In genomic region chr11:63837719-63838118, GRCh38 we compare ENCODE assay signal across 8 cellular contexts. TPM values are rescaled to one million over a fixed set of nuclear protein-coding genes. Genes with fewer than 3 reads are reported as not detected.
DNase-seq lines count a peak whose midpoint lies in the region; ATAC-seq and TF ChIP-seq lines count a peak whose summit lies in the region.

No MANE protein-coding gene starts in this region.

- H3K36me3 ChIP-seq in right lobe of liver (no peaks in the 10 kb centered on the region), tibial nerve (no peaks in the 10 kb centered on the region), brain microvascular endothelial cell (replicated peaks) (no peaks in the 10 kb centered on the region)

- no peak overlapping the region for H3K4me3 ChIP-seq in right lobe of liver
- peak overlapping the region in 1 of 4 donors; percentile 83 for H3K4me3 ChIP-seq in tibial nerve
- H3K4me3 ChIP-seq in brain microvascular endothelial cell (ENCODE audit: low read depth, low read length), result no peak overlapping the region

- no peak for TF ChIP-seq CTCF in activated CD8-positive, alpha-beta T cell treated with anti-CD3 and anti-CD28 coated beads for 36 hours (IDR thresholded peaks at IDR 0.05)
- TF ChIP-seq CTCF in right lobe of liver (IDR thresholded peaks at IDR 0.05) (no peak), tibial nerve (IDR thresholded peaks at IDR 0.05) (no peak), brain microvascular endothelial cell (IDR thresholded peaks at IDR 0.05; ENCODE audit: low read depth, low read length, missing control alignments) (no peak)

- H3K27me3 ChIP-seq in right lobe of liver (no peaks in the 10 kb centered on the region), tibial nerve (no peaks in the 10 kb centered on the region), brain microvascular endothelial cell (replicated peaks) (no peaks in the 10 kb centered on the region)

- no peaks in the 10 kb centered on the region for H3K9me3 Mint-ChIP-seq in activated T-cell treated with anti-CD3 and anti-CD28 coated beads, Interleukin-2, amount 50 U/mL, for 24 hours
- H3K9me3 Mint-ChIP-seq in activated CD8-positive, alpha-beta T cell treated with anti-CD3 and anti-CD28 coated beads for 36 hours, result no peaks in the 10 kb centered on the region

- peak overlapping the region; percentile 82 for H3K4me3 Mint-ChIP-seq in activated T-cell treated with anti-CD3 and anti-CD28 coated beads, Interleukin-2, amount 50 U/mL, for 24 hours
- H3K4me3 Mint-ChIP-seq in activated CD8-positive, alpha-beta T cell treated with anti-CD3 and anti-CD28 coated beads for 36 hours, result peak overlapping the region; percentile 73

- peaks cover 0 to 28% (median 5%) of the 10 kb centered on the region in 4 donors for H3K4me1 ChIP-seq in right lobe of liver
- peaks cover 2 to 39% (median 29%) of the 10 kb centered on the region in 4 donors for H3K4me1 ChIP-seq in tibial nerve

- no peak for ATAC-seq in activated CD8-positive, alpha-beta T cell treated with anti-CD3 and anti-CD28 coated beads for 36 hours
- ATAC-seq in right lobe of liver, result no peak

- TF ChIP-seq EP300 in tibial nerve (IDR thresholded peaks at IDR 0.05), result no peak

- in situ Hi-C loops in brain microvascular endothelial cell (cut with HindIII; ENCODE audit: low pct_ligation_motif_present, low sequenced_read_pairs), result loop anchor here (25.0 kb wide), 1 partner anchor 325 kb away; the partner anchor contains the start of gene MACROD1

- H3K27ac ChIP-seq in right lobe of liver (peak overlapping the region; percentile 57 to 89 (median 82)), tibial nerve (peak overlapping the region; percentile 10 to 95 (median 82)), brain microvascular endothelial cell (no peak overlapping the region)

- no peak for TF ChIP-seq POLR2A in right lobe of liver (IDR thresholded peaks at IDR 0.05)
- no peak for TF ChIP-seq POLR2A in tibial nerve (IDR thresholded peaks at IDR 0.05)

- intact Hi-C loops in activated CD8-positive, alpha-beta T cell treated with anti-CD3 and anti-CD28 coated beads for 36 hours (cut with micrococcal nuclease), result loop anchor here (2.0 to 10.0 kb wide), 4 partner anchors 35 to 307 kb away; no protein-coding TSS in a partner anchor
- intact Hi-C loops in right lobe of liver (cut with DNase I), result loop anchor here (5.0 to 10.0 kb wide), 3 partner anchors 70 to 110 kb away; no protein-coding TSS in a partner anchor

- H3K9me3 ChIP-seq in right lobe of liver, result no peaks in the 10 kb centered on the region
- no peaks in the 10 kb centered on the region for H3K9me3 ChIP-seq in tibial nerve

- peaks cover 45% of the 10 kb centered on the region for H3K4me1 Mint-ChIP-seq in activated T-cell treated with anti-CD3 and anti-CD28 coated beads, Interleukin-2, amount 50 U/mL, for 24 hours (ENCODE audit: low read depth)
- H3K4me1 Mint-ChIP-seq in activated CD8-positive, alpha-beta T cell treated with anti-CD3 and anti-CD28 coated beads for 36 hours (ENCODE audit: low read depth), result peaks cover 37% of the 10 kb centered on the region

- POLR2A ChIA-PET in activated CD8-positive, alpha-beta T cell treated with anti-CD3 and anti-CD28 coated beads for 36 hours (lab: Charles Lee), result interaction anchor here (0.6 to 2.3 kb wide), 8 partner anchors 28 to 328 kb away, joined by 3 to 9 read pairs (median 4); partner anchors contain the start of genes MACROD1 and RCOR2

- peaks cover 31% of the 10 kb centered on the region for H3K36me3 Mint-ChIP-seq in activated T-cell treated with anti-CD3 and anti-CD28 coated beads, Interleukin-2, amount 50 U/mL, for 24 hours (ENCODE audit: low read depth)
- peaks cover 13% of the 10 kb centered on the region for H3K36me3 Mint-ChIP-seq in activated CD8-positive, alpha-beta T cell treated with anti-CD3 and anti-CD28 coated beads for 36 hours (ENCODE audit: low read depth)

- no peaks in the 10 kb centered on the region for H3K27me3 Mint-ChIP-seq in activated T-cell treated with anti-CD3 and anti-CD28 coated beads, Interleukin-2, amount 50 U/mL, for 24 hours
- H3K27me3 Mint-ChIP-seq in activated CD8-positive, alpha-beta T cell treated with anti-CD3 and anti-CD28 coated beads for 36 hours, result no peaks in the 10 kb centered on the region

- 21% methylated on average over 4 of the region's 5 CpGs for WGBS in right lobe of liver (ENCODE audit: insufficient coverage, low coverage, low lambda C conversion rate, missing lambda C conversion rate)
- 34 to 43% methylated on average over 4 to 5 of the region's 5 CpGs for WGBS in tibial nerve, 2 donors

- DNase-seq in activated T-cell treated with anti-CD3 and anti-CD28 coated beads, Interleukin-2, amount 50 U/mL, for 24 hours, result no peak
- DNase-seq in activated T-cell treated with anti-CD3 and anti-CD28 coated beads, Interleukin-2, amount 50 U/mL, for 48 hours, result no peak
- no peak for DNase-seq in activated CD8-positive, alpha-beta T cell treated with anti-CD3 and anti-CD28 coated beads for 36 hours
- DNase-seq in right lobe of liver (no peak), tibial nerve (ENCODE audit: low spot score in 2 of 2) (no peak), brain microvascular endothelial cell (no peak), NCI-H187 treated with DMSO at 0.1 percent for 48 hours (lab: John Stamatoyannopoulos, UW) (no peak), SW480 (ENCODE audit: low spot score) (no peak)

- peak overlapping the region; percentile 92 for H3K27ac Mint-ChIP-seq in activated T-cell treated with anti-CD3 and anti-CD28 coated beads, Interleukin-2, amount 50 U/mL, for 24 hours
- peak overlapping the region; percentile 86 for H3K27ac Mint-ChIP-seq in activated CD8-positive, alpha-beta T cell treated with anti-CD3 and anti-CD28 coated beads for 36 hours

- CTCF ChIA-PET in activated CD8-positive, alpha-beta T cell treated with anti-CD3 and anti-CD28 coated beads for 36 hours (lab: Charles Lee), result interaction anchor here (0.7 to 8.9 kb wide), 43 partner anchors 8 to 347 kb away, joined by 3 to 146 read pairs (median 7); partner anchors contain the start of genes COX8A and RCOR2

RNA-seq across cellular contexts. Expression of gene MARK2, which starts 1.2 kb away (rescaled TPM):
- total RNA-seq in activated CD8-positive, alpha-beta T cell treated with anti-CD3 and anti-CD28 coated beads for 36 hours, result 10 to 100 TPM; 23.3 to 24.5 TPM
- total RNA-seq in right lobe of liver, result 10 to 100 TPM; 10.6 to 14.8 (median 12.2) TPM
- 10 to 100 TPM; 22.1 to 32.1 (median 23.6) TPM for total RNA-seq in tibial nerve

RNA-seq across cellular contexts. Expression of gene SPINDOC, which starts 24.5 kb away (rescaled TPM):
- total RNA-seq in activated CD8-positive, alpha-beta T cell treated with anti-CD3 and anti-CD28 coated beads for 36 hours, result 10 to 100 TPM; 28.4 to 29.0 TPM
- total RNA-seq in right lobe of liver, result 1 to 10 TPM; 2.2 to 5.0 (median 2.7) TPM
- total RNA-seq in tibial nerve, result 10 to 100 TPM in 2 of 4 donors, 1 to 10 TPM in 2; 5.5 to 14.7 (median 10.0) TPM
